12 cellular contexts compared by ENCODE assay signal in the genomic region with DNA sequence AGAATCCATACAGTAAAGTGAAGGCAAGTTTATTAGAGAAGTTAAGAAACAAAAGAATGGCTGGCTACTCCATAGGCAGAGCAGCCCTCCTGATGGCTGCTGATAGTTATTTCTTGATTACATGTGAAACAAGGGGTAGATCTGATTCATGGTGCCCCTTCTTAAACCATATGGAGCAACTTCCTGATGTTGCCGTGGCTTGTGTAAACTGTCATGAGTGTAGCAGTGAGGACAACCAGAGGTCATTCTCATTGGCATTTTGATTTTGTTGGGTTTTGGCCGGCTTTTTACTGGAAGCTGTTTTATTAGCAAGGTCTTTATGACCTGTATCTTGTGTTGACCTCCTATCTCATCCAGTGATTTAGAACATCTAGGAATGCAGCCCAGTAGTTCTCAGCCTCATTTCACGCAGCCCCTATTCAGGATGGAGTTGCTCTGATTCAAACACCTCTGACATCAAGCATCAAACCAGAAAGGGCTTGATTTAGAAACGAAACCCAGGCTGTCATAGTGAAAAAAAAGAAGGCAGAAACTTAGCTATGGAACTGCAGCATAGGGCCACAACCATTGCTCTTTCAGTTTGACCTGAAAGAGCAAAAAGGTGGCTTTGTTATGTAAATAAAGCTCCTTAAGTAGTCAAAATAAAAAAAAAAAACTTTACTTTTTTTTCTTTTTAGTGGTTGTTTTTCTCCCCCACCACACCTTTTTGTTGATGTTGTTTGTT.
DNase-seq lines count a peak whose midpoint lies in the region; ATAC-seq, FAIRE-seq and TF ChIP-seq lines count a peak whose summit lies in the region.
"Had no signal": no experiment of that assay in that cellular context is flagged by ENCODE, and none has a peak within 500 bp of the region (broad histone marks: within the 10 kb centered on the region; RNA-seq: fewer than 3 reads in every experiment).

No MANE protein-coding gene starts in this region.

- no peaks in the 10 kb centered on the region for H3K36me3 ChIP-seq in WERI-Rb-1
- H3K36me3 ChIP-seq: brain microvascular endothelial cell, gastrocnemius medialis had no signal

- POLR2A ChIA-PET in RWPE1 (lab: Yijun Ruan, JAX; ENCODE audit: low non-redundant PET), result no interaction called here

- no peak overlapping the region for H3K4me3 ChIP-seq in WERI-Rb-1 (ENCODE audit: low read depth, low read length)
- H3K4me3 ChIP-seq: gastrocnemius medialis had no signal

- H3K27ac ChIP-seq in RWPE1 (no peak overlapping the region), WERI-Rb-1 (no peak overlapping the region)
- H3K27ac ChIP-seq: brain microvascular endothelial cell, gastrocnemius medialis had no signal

- TF ChIP-seq CTCF in RWPE1 (conservative IDR thresholded peaks at IDR 0.05; ENCODE audit: low read depth) (no peak), WERI-Rb-1 (IDR thresholded peaks at IDR 0.05; ENCODE audit: low read depth, low read length) (no peak)

- H3K27me3 ChIP-seq in WERI-Rb-1 (ENCODE audit: insufficient read depth, low read depth, severe bottlenecking), result no peaks in the 10 kb centered on the region
- H3K27me3 ChIP-seq: brain microvascular endothelial cell, gastrocnemius medialis had no signal

- CTCF ChIA-PET in RWPE1 (lab: Yijun Ruan, JAX), result no interaction called here

- no peak for DNase-seq in RWPE1 (ENCODE audit: low spot score)
- DNase-seq in HPDE6-E6E7 (ENCODE audit: extremely low spot score), result no peak
- no peak for DNase-seq in NCI-H2107 treated with DMSO at 0.1 percent for 48 hours (lab: John Stamatoyannopoulos, UW; ENCODE audit: unreplicated experiment)
- no peak for DNase-seq in WERI-Rb-1
- DNase-seq: brain microvascular endothelial cell; CD8-positive, alpha-beta T cell; gastrocnemius medialis; NCI-H2029 had no signal

- peak; percentile 76 for FAIRE-seq in endometrium (lab: Jason Lieb, UNC)

- H3K9me3 ChIP-seq in WERI-Rb-1 (ENCODE audit: severe bottlenecking), result peaks cover 5% of the 10 kb centered on the region
- H3K9me3 ChIP-seq: gastrocnemius medialis had no signal

- peak; percentile 100 for ATAC-seq in GM18520 (IDR thresholded peaks at IDR 0.05; ENCODE audit: unreplicated experiment)
- peak; percentile 100 for ATAC-seq in GM21526 (IDR thresholded peaks at IDR 0.05; ENCODE audit: low FRiP score, unreplicated experiment)
- ATAC-seq in HG03066 (IDR thresholded peaks at IDR 0.05; ENCODE audit: low read depth, unreplicated experiment), result peak; percentile 99
- ATAC-seq: CD8-positive, alpha-beta T cell; gastrocnemius medialis had no signal
